In the genomic region with DNA sequence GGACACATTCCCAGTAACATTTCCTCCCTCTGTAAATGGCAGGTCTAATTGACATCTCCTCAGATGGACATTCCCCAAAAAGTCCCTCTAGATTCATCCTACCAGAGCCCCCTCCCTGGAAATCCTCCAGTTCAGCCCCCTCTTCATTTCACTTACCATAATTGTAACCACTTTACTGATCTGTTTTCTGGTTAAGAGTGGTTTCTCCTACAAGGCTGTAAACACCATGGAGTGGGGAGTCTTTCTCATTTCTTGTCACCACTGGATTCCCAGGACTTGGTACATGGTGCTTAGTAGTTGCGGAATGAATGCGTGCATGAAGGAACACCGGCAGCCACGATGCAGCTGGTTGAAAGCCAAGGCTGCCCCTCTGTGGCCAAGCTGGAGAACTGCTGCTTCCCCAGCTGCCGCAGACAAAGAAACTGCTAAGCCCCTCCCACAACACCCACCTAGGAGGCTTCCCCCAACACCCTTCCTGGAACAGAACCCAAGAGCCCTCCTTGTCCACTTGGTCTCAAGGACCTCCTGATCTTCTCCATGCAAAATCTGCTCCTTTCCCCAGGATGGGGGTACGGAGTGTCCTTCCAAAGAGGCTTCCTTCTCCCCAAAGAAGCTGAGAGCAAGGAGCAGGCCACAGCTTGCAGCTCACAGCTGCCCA, we compare ENCODE assay signal across 8 cellular contexts. TPM values are rescaled to one million over a fixed set of nuclear protein-coding genes. Genes with fewer than 3 reads are reported as not detected.
DNase-seq lines count a peak whose midpoint lies in the region; ATAC-seq and TF ChIP-seq lines count a peak whose summit lies in the region.

No MANE protein-coding gene starts in this region.

- H3K9ac ChIP-seq in iPS-15b (ENCODE audit: low read depth, low read length), result peak overlapping the region; percentile 28

- TF ChIP-seq CTCF in brain (conservative IDR thresholded peaks at IDR 0.05) (peak; percentile 90 to 92), spleen (IDR thresholded peaks at IDR 0.05 in 8 of 11, conservative IDR thresholded peaks at IDR 0.05 in 3 of 11) (peak; percentile 86 to 97 (median 93))

- peaks cover 3% of the 10 kb centered on the region for H3K27me3 Mint-ChIP-seq in brain

- H3K4me1 ChIP-seq in iPS-15b (ENCODE audit: control insufficient read depth, insufficient read depth, low read length) (peaks cover 3% of the 10 kb centered on the region), spleen (peaks cover 8 to 42% (median 17%) of the 10 kb centered on the region in 6 donors)

- 17 to 20% (median 18%) methylated on average over 6 of the region's 6 CpGs for WGBS in spleen, 5 donors

- intact Hi-C loops in spleen (cut with DNase I; ENCODE audit: low total_unique reads), result loop anchor here (5.0 kb wide), 2 partner anchors 39 to 41 kb away; partner anchors contain the start of gene KLHL22

- H3K36me3 Mint-ChIP-seq in brain, result peaks cover 55% of the 10 kb centered on the region

- H3K27ac ChIP-seq in spleen, result no peak overlapping the region

- H3K4me1 Mint-ChIP-seq in brain, result peaks cover 29% of the 10 kb centered on the region

- TF ChIP-seq POLR2A in spleen (IDR thresholded peaks at IDR 0.05), result no peak

- DNase-seq in AG08396 (ENCODE audit: low spot score) (peak; percentile 92), GM19238 (ENCODE audit: insufficient read length, low spot score) (peak; percentile 82), NCI-H1694 (lab: John Stamatoyannopoulos, UW) (peak; percentile 80), UCSD-AML1 (lab: John Stamatoyannopoulos, UW; ENCODE audit: unreplicated experiment) (peak; percentile 68), spleen (peak; percentile 92)

- H3K4me3 Mint-ChIP-seq in brain, result peak overlapping the region in 2 of 5 experiments; percentile 20 to 26

- no peaks in the 10 kb centered on the region for H3K9me3 Mint-ChIP-seq in brain

- H3K27ac Mint-ChIP-seq in brain, result peak overlapping the region; percentile 78 to 97 (median 91)

- ATAC-seq in HG02678 (IDR thresholded peaks at IDR 0.05; ENCODE audit: unreplicated experiment), result no peak

- no peak overlapping the region for H3K4me3 ChIP-seq in iPS-15b (ENCODE audit: low read depth, low read length)
- H3K4me3 ChIP-seq in spleen, result no peak overlapping the region

- H3K27me3 ChIP-seq in iPS-15b (ENCODE audit: control insufficient read depth, insufficient read depth, low read length), result no peaks in the 10 kb centered on the region
- no peaks in the 10 kb centered on the region for H3K27me3 ChIP-seq in spleen (replicated peaks in 1 of 7)

- H3K9me3 ChIP-seq in iPS-15b (ENCODE audit: control insufficient read depth, insufficient read depth, low read length), result no peaks in the 10 kb centered on the region
- no peaks in the 10 kb centered on the region for H3K9me3 ChIP-seq in spleen

- peaks cover 3% of the 10 kb centered on the region for H3K36me3 ChIP-seq in iPS-15b (ENCODE audit: control insufficient read depth, insufficient read depth, low read length)
- peaks cover 0 to 70% (median 4%) of the 10 kb centered on the region in 6 donors for H3K36me3 ChIP-seq in spleen

RNA-seq across cellular contexts. Expression of gene SCARF2, which starts 18.6 kb away (rescaled TPM):
- 1.9 TPM for polyA plus RNA-seq in brain (ENCODE audit: insufficient read depth, low read depth, low replicate concordance)
- 10 to 100 TPM in 5 of 7 donors, 1 to 10 TPM in 2; 7.1 to 18.0 (median 10.6) TPM for total RNA-seq in spleen
- 1 to 10 TPM; 1.1 to 3.0 (median 1.2) TPM for polyA plus RNA-seq in spleen

RNA-seq across cellular contexts. Expression of gene KLHL22, which starts 39.4 kb away (rescaled TPM):
- polyA plus RNA-seq in brain (ENCODE audit: insufficient read depth, low read depth, low replicate concordance) (37.0 TPM), spleen (10 to 100 TPM; 14.0 to 20.8 (median 15.4) TPM)
- total RNA-seq in spleen, result 10 to 100 TPM; 20.9 to 40.6 (median 36.0) TPM

RNA-seq across cellular contexts. Expression of gene MED15, which starts 51.2 kb away (rescaled TPM):
- polyA plus RNA-seq in brain (ENCODE audit: insufficient read depth, low read depth, low replicate concordance) (50.1 TPM), spleen (10 to 100 TPM; 32.2 to 80.1 (median 78.3) TPM)
- 100 to 1,000 TPM in 4 of 7 donors, 10 to 100 TPM in 3; 76.4 to 162 (median 118) TPM for total RNA-seq in spleen
